In the genomic region with DNA sequence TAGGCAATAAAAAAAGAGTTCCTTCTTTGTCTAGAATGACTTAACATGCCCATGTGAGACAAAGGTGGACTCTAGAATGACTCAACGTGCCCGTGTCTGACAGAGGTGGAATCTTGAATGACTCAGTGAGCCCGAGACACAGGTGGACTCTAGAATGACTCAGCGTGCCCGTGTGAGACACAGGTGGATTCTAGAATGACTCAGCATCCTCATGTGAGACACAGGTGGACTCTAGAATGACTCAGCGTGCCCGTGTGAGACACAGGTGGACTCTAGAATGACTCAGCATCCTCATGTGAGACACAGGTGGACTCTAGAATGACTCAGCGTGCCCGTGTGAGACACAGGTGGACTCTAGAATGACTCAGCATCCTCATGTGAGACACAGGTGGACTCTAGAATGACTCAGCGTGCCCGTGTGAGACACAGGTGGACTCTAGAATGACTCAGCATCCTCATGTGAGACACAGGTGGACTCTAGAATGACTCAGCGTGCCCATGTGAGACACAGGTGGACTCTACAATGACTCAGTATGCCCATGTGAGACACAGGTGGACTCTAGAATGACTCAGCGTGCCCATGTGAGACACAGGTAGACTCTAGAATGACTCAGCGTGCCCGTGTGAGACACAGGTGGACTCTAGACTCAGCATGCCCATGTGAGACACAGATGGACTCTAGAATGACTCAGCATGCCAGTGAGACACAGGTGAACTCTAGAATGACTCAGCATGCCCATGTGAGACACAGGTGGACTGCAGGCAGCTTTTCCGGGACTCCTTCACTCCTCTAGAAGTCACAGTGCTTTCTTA, we compare ENCODE assay signal across 8 cellular contexts.
DNase-seq lines count a peak whose midpoint lies in the region; ATAC-seq and TF ChIP-seq lines count a peak whose summit lies in the region.
"Not testable (repeated sequence)": the region's sequence is repeated elsewhere in the genome, so short reads cannot be mapped to it uniquely, and the experiment has no call there.

No MANE protein-coding gene starts in this region.

- not testable (repeated sequence) for H3K9me3 ChIP-seq in SU-DHL-6 (ENCODE audit: insufficient read depth, low read length); right cardiac atrium (ENCODE audit: control insufficient read depth, low read length); skeletal muscle tissue (ENCODE audit: control insufficient read depth in 3 of 3, low read length in 3 of 3); upper lobe of left lung

- DNase-seq in Daoy (ENCODE audit: low read depth) (peak; percentile 46), LoVo (ENCODE audit: low spot score) (peak; percentile 53), activated T-cell treated with anti-CD3 and anti-CD28 coated beads for 24 hours (ENCODE audit: low read depth) (peak; percentile 36), MCF 10A (ENCODE audit: unreplicated experiment) (peak; percentile 65)
- DNase-seq in right cardiac atrium, upper lobe of left lung: not testable (repeated sequence)

- TF ChIP-seq EP300 in upper lobe of left lung (IDR thresholded peaks at IDR 0.05): not testable (repeated sequence)

- ATAC-seq in right cardiac atrium; upper lobe of left lung (ENCODE audit: low FRiP score in 2 of 2): not testable (repeated sequence)

- not testable (repeated sequence) for TF ChIP-seq POLR2A in upper lobe of left lung (IDR thresholded peaks at IDR 0.05)

- not testable (repeated sequence) for H3K27me3 ChIP-seq in SU-DHL-6 (ENCODE audit: low read length); right cardiac atrium (ENCODE audit: control insufficient read depth, insufficient read depth); skeletal muscle tissue (ENCODE audit: control insufficient read depth in 3 of 3, insufficient read depth in 3 of 3, low read length in 3 of 3); upper lobe of left lung

- H4K20me1 ChIP-seq in SU-DHL-6 (ENCODE audit: low read depth, low read length): not testable (repeated sequence)

- not testable (repeated sequence) for H3K79me2 ChIP-seq in SU-DHL-6 (ENCODE audit: insufficient read depth, low read length)

- H3K4me1 Mint-ChIP-seq in MCF 10A (ENCODE audit: insufficient read depth, unreplicated experiment): not testable (repeated sequence)

- intact Hi-C loops in MCF 10A (cut with micrococcal nuclease): not testable (repeated sequence)
- intact Hi-C loops in right cardiac atrium (cut with DNase I): loop anchor here in 1 of 4 donors (5.0 kb wide), 1 partner anchor 508 kb away; no protein-coding TSS in a partner anchor

- H3K9me3 Mint-ChIP-seq in MCF 10A (ENCODE audit: unreplicated experiment): not testable (repeated sequence)

- H2AFZ ChIP-seq in SU-DHL-6 (ENCODE audit: low read depth, low read length, severe bottlenecking): not testable (repeated sequence)

- TF ChIP-seq CTCF in SU-DHL-6 (IDR thresholded peaks at IDR 0.05; ENCODE audit: insufficient read depth, low read length, poor library complexity, severe bottlenecking); MCF 10A (IDR thresholded peaks at IDR 0.05; ENCODE audit: unreplicated experiment); upper lobe of left lung (IDR thresholded peaks at IDR 0.05): not testable (repeated sequence)

- BruUV-seq in MCF 10A (replicated peaks; lab: Mats Ljungman, UMichigan): not testable (repeated sequence)

- peaks cover 100% of the 10 kb centered on the region for H3K36me3 Mint-ChIP-seq in MCF 10A (ENCODE audit: insufficient read depth, unreplicated experiment)

- peaks cover 59% of the 10 kb centered on the region for H3K36me3 ChIP-seq in SU-DHL-6 (ENCODE audit: low read length)
- peaks cover 11 to 57% (median 49%) of the 10 kb centered on the region in 3 donors for H3K36me3 ChIP-seq in skeletal muscle tissue (ENCODE audit: control insufficient read depth in 3 of 3, insufficient read depth in 3 of 3, low read length in 3 of 3)
- H3K36me3 ChIP-seq in upper lobe of left lung: peaks cover 22 to 92% (median 58%) of the 10 kb centered on the region in 4 donors

- POLR2A ChIA-PET in MCF 10A (lab: Yijun Ruan, JAX): interaction anchor here (0.5 kb wide), 1 partner anchor 897 kb away, joined by 3 read pairs; no protein-coding TSS in a partner anchor

- H3K4me3 ChIP-seq in SU-DHL-6 (ENCODE audit: insufficient read depth, low read length, poor library complexity, severe bottlenecking); right cardiac atrium (ENCODE audit: low read length); skeletal muscle tissue (ENCODE audit: low read length in 3 of 3); upper lobe of left lung: not testable (repeated sequence)

- peaks cover 15% of the 10 kb centered on the region for H3F3A ChIP-seq in SU-DHL-6 (ENCODE audit: insufficient read depth)

- H3K4me1 ChIP-seq in right cardiac atrium (ENCODE audit: control insufficient read depth, insufficient read depth, low read length); skeletal muscle tissue (ENCODE audit: control insufficient read depth in 3 of 3, insufficient read depth in 3 of 3, low read length in 3 of 3); upper lobe of left lung: not testable (repeated sequence)

- CTCF ChIA-PET in MCF 10A (lab: Yijun Ruan, JAX): interaction anchor here (0.7 to 3.5 kb wide), 6 partner anchors 10 to 510 kb away, joined by 3 to 37 read pairs (median 3); no protein-coding TSS in a partner anchor

- H3K9me2 ChIP-seq in SU-DHL-6 (replicated peaks; ENCODE audit: insufficient read depth, low read length): not testable (repeated sequence)

- H3K4me3 Mint-ChIP-seq in MCF 10A (ENCODE audit: unreplicated experiment): not testable (repeated sequence)

- H3K27ac ChIP-seq in SU-DHL-6 (ENCODE audit: low read depth, low read length) (0 out of 2 replicates have a peak overlapping the region, but pooled peaks have one; percentile 24), right cardiac atrium (ENCODE audit: low read length) (peak overlapping the region; percentile 53), skeletal muscle tissue (ENCODE audit: low read depth, low read length) (peak overlapping the region; percentile 53), upper lobe of left lung (peak overlapping the region; percentile 2 to 24 (median 10))

- H3K27ac Mint-ChIP-seq in MCF 10A (ENCODE audit: low read depth, unreplicated experiment): not testable (repeated sequence)

- H3K4me2 ChIP-seq in SU-DHL-6 (ENCODE audit: low read depth, low read length, poor library complexity, severe bottlenecking): not testable (repeated sequence)

- WGBS in right cardiac atrium: 83% methylated on average over 13 of the region's 16 CpGs
- 76 to 93% methylated on average over 8 to 12 of the region's 16 CpGs for WGBS in upper lobe of left lung, 2 donors

- not testable (repeated sequence) for H3K27me3 Mint-ChIP-seq in MCF 10A (ENCODE audit: insufficient read depth, unreplicated experiment)

- H3K9ac ChIP-seq in SU-DHL-6 (ENCODE audit: low read length); skeletal muscle tissue (ENCODE audit: low read depth in 1 of 3, low read length in 3 of 3): not testable (repeated sequence)
